8 cellular contexts compared by ENCODE assay signal in genomic region chr3:101803152-101803782, GRCh38. TPM values are rescaled to one million over a fixed set of nuclear protein-coding genes. Genes with fewer than 3 reads are reported as not detected.
DNase-seq lines count a peak whose midpoint lies in the region; ATAC-seq, FAIRE-seq and TF ChIP-seq lines count a peak whose summit lies in the region.

No MANE protein-coding gene starts in this region.

- intact Hi-C loops in pancreas (cut with DNase I) (loop anchor here in 1 of 3 donors (5.0 to 10.0 kb wide), 2 partner anchors 424 to 732 kb away; no protein-coding TSS in a partner anchor), posterior vena cava (cut with DNase I) (no loop called here)

- H2AFZ ChIP-seq in OCI-LY3 (ENCODE audit: low read depth, low read length) = no peak overlapping the region

- H3K4me1 ChIP-seq in OCI-LY3 (ENCODE audit: low read length) (peaks cover 9% of the 10 kb centered on the region), pancreas (no peaks in the 10 kb centered on the region)

- ATAC-seq in GM21786 (IDR thresholded peaks at IDR 0.05; ENCODE audit: unreplicated experiment) = peak; percentile 93
- peak; percentile 93 to 100 (median 98) for ATAC-seq in pancreas

- DNase-seq in activated gamma-delta T cell treated with anti-CD3 and anti-CD28 coated beads, Interleukin-2, amount 50 U/mL, for 16 hours (ENCODE audit: low read depth) = peak; percentile 40
- DNase-seq in foreskin fibroblast (peak; percentile 47 to 83), pancreas (peak in 3 of 6 donors; percentile 21 to 49 (median 49)), posterior vena cava (ENCODE audit: low spot score) (no peak)

- H3K9me3 ChIP-seq in OCI-LY3 (ENCODE audit: insufficient read depth, low read length) = no peaks in the 10 kb centered on the region
- no peaks in the 10 kb centered on the region for H3K9me3 ChIP-seq in pancreas

- H3K9ac ChIP-seq in OCI-LY3 (ENCODE audit: low read length) = no peak overlapping the region

- peak; percentile 61 for TF ChIP-seq RAD21 in Ishikawa (IDR thresholded peaks at IDR 0.05; ENCODE audit: low read depth)

- H3K36me3 ChIP-seq in OCI-LY3 (replicated peaks; ENCODE audit: low read depth, low read length) (peaks cover 12% of the 10 kb centered on the region), pancreas (no peaks in the 10 kb centered on the region)

- 63 to 72% methylated on average over 9 of the region's 9 CpGs for WGBS in pancreas, 2 donors

- H3K4me3 ChIP-seq in OCI-LY3 (ENCODE audit: low read length) (no peak overlapping the region), foreskin fibroblast (ENCODE audit: low read depth in 1 of 2, low read length in 2 of 2) (no peak overlapping the region), pancreas (no peak overlapping the region)

- no peak overlapping the region for H3K27ac ChIP-seq in OCI-LY3 (ENCODE audit: low read length)
- H3K27ac ChIP-seq in pancreas = no peak overlapping the region

- no peaks in the 10 kb centered on the region for H3K79me2 ChIP-seq in OCI-LY3 (ENCODE audit: low read length)

- no peaks in the 10 kb centered on the region for H3K27me3 ChIP-seq in OCI-LY3 (ENCODE audit: low read depth, low read length)
- H3K27me3 ChIP-seq in pancreas = no peaks in the 10 kb centered on the region

- FAIRE-seq in pancreas (lab: Jason Lieb, UNC) = peak; percentile 91

- no peaks in the 10 kb centered on the region for H4K20me1 ChIP-seq in OCI-LY3 (ENCODE audit: insufficient read depth, low read length)

- TF ChIP-seq EP300 in Ishikawa (IDR thresholded peaks at IDR 0.05; ENCODE audit: borderline replicate concordance) = no peak

- H3K4me2 ChIP-seq in OCI-LY3 (ENCODE audit: low read length) = no peak overlapping the region

- TF ChIP-seq CTCF in GM12801 (IDR thresholded peaks at IDR 0.05; ENCODE audit: extremely low read depth, insufficient read length) = peak; percentile 65
- TF ChIP-seq CTCF in OCI-LY3 (IDR thresholded peaks at IDR 0.05; ENCODE audit: low read depth, low read length) = peak; percentile 89
- TF ChIP-seq CTCF in foreskin fibroblast (IDR thresholded peaks at IDR 0.05; ENCODE audit: low read depth, low read length) = peak; percentile 87
- peak; percentile 62 to 86 (median 78) for TF ChIP-seq CTCF in pancreas (IDR thresholded peaks at IDR 0.05)

TF ChIP-seq in Ishikawa, 13 proteins besides CTCF, POLR2A, EP300 and RAD21:
- TF ChIP-seq NFIC (IDR thresholded peaks at IDR 0.05) = no peak
- no peak for TF ChIP-seq TCF12 (IDR thresholded peaks at IDR 0.05; ENCODE audit: low read depth)
- no peak for TF ChIP-seq REST (IDR thresholded peaks at IDR 0.05; ENCODE audit: low read depth)
- no peak for TF ChIP-seq FOXM1 (IDR thresholded peaks at IDR 0.05; ENCODE audit: borderline replicate concordance, low read depth)
- TF ChIP-seq, protein P1, sequence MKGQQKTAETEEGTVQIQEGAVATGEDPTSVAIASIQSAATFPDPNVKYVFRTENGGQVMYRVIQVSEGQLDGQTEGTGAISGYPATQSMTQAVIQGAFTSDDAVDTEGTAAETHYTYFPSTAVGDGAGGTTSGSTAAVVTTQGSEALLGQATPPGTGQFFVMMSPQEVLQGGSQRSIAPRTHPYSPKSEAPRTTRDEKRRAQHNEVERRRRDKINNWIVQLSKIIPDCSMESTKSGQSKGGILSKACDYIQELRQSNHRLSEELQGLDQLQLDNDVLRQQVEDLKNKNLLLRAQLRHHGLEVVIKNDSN (IDR thresholded peaks at IDR 0.05) = no peak
- TF ChIP-seq CEBPB (IDR thresholded peaks at IDR 0.05) = no peak
- TF ChIP-seq ZBTB7A (IDR thresholded peaks at IDR 0.05; ENCODE audit: low read depth) = no peak
- TF ChIP-seq, protein P2, sequence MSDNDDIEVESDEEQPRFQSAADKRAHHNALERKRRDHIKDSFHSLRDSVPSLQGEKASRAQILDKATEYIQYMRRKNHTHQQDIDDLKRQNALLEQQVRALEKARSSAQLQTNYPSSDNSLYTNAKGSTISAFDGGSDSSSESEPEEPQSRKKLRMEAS (IDR thresholded peaks at IDR 0.05) = no peak
- no peak for TF ChIP-seq YY1 (IDR thresholded peaks at IDR 0.05; ENCODE audit: low read depth)
- TF ChIP-seq EGR1 (IDR thresholded peaks at IDR 0.05) = no peak
- TF ChIP-seq CREB1 (IDR thresholded peaks at IDR 0.05; ENCODE audit: low read depth) = no peak
- TF ChIP-seq TAF1 (IDR thresholded peaks at IDR 0.05; ENCODE audit: low read depth) = no peak
- TF ChIP-seq TEAD4 (IDR thresholded peaks at IDR 0.05) = no peak

RNA-seq across cellular contexts. Expression of gene NXPE3, which starts 24.3 kb away (rescaled TPM):
- total RNA-seq in pancreas (1 to 10 TPM; 1.8 to 4.3 (median 2.4) TPM), posterior vena cava (10 to 100 TPM; 21.0 to 21.1 TPM)
- 1 to 10 TPM; 1.4 to 3.3 TPM for polyA plus RNA-seq in pancreas

RNA-seq across cellular contexts. Expression of gene NFKBIZ, which starts 46.0 kb away (rescaled TPM):
- total RNA-seq in pancreas (10 to 100 TPM; 20.4 to 90.7 (median 31.2) TPM), posterior vena cava (100 to 1,000 TPM in 1 of 2 donors, 10 to 100 TPM in 1; 77.4 to 103 TPM)
- polyA plus RNA-seq in pancreas = 10 to 100 TPM; 16.5 to 24.4 TPM

Comparison
In these comparisons a context has a peak if more than half of its experiments do, and no peak if none do; other contexts are left out.
1. RNA of gene NXPE3, which starts 24.3 kb away (total RNA-seq): 21.0 to 21.1 TPM in posterior vena cava; 1.8 to 4.3 TPM in pancreas; every median in the first group is over 4 times any median in the second.
2. Peak in every context shown above with its lines, with median percentiles within 50 percentile points of each other: CTCF ChIP-seq.